ENCODE assay signal across 25 cellular contexts in the genomic region with DNA sequence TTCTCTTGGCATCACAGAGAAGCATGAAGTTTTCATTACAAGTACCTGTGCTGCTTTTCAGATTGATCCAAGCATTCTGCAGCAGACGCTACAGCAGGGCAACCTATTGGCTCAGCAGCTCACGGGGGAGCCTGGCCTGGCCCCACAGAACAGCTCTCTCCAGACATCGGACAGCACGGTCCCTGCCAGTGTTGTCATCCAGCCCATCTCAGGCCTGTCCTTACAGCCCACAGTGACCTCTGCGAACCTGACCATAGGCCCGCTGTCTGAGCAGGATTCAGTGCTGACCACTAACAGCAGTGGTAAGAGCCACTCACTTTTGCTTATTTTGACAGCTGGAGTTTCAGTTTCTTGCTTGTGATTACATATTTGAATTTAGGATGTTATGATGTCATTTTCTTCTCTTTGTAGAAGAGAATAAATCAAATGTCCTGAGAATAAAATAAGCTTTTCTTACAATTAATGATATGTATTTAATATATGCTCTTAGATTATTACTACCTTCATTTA.
"Had no signal": no experiment of that assay in that cellular context is flagged by ENCODE, and none has a peak within 500 bp of the region (broad histone marks: within the 10 kb centered on the region; RNA-seq: fewer than 3 reads in every experiment).

No MANE protein-coding gene starts in this region.

- ATAC-seq: activated CD4-positive, alpha-beta T cell treated with anti-CD3 and anti-CD28 coated beads for 36 hours; activated CD8-positive, alpha-beta memory T cell treated with anti-CD3 and anti-CD28 coated beads, Interleukin-2, amount 10 ng/mL, durations not matched to agents 7 days and 5 days; activated CD8-positive, alpha-beta T cell treated with anti-CD3 and anti-CD28 coated beads, Interleukin-2, amount 10 ng/mL, durations not matched to agents 7 days and 5 days; activated naive CD4-positive, alpha-beta T cell treated with anti-CD3 and anti-CD28 coated beads, Interleukin-2, amount 50 U/mL, for 72 hours; left cardiac atrium; left ventricle myocardium superior; stimulated activated effector memory CD8-positive, alpha-beta T cell treated with anti-CD3 and anti-CD28 coated beads, Interleukin-12 subunit alpha, Interleukin-12 subunit beta, amount 100 ng/mL, for 72 hours had no signal

- H3K27me3 ChIP-seq: neutrophil, ovary, sigmoid colon, stomach, thyroid gland, upper lobe of left lung had no signal

- DNase-seq: activated CD4-positive, alpha-beta T cell treated with anti-CD3 and anti-CD28 coated beads for 36 hours; activated CD4-positive, CD25-positive, alpha-beta regulatory T cell; activated CD8-positive, alpha-beta memory T cell treated with anti-CD3 and anti-CD28 coated beads, Interleukin-2, amount 10 ng/mL, durations not matched to agents 7 days and 5 days; activated CD8-positive, alpha-beta T cell treated with anti-CD3 and anti-CD28 coated beads, Interleukin-2, amount 10 ng/mL, durations not matched to agents 7 days and 5 days; activated T-cell treated with anti-CD3 and anti-CD28 coated beads, Interleukin-2, amount 50 U/mL, for 48 hours; cerebellar nuclear complex; cortex of kidney; foreskin fibroblast; head of caudate nucleus; hippocampal formation; left cardiac atrium; left ventricle myocardium superior; naive B cell; nephron progenitor cell; ovary; retina; sigmoid colon; small intestine; stimulated activated CD4-positive, alpha-beta T cell treated with anti-CD3 and anti-CD28 coated beads, Interleukin-4, amount 100 ng/mL, for 24 hours; stomach; thyroid gland; upper lobe of left lung had no signal

- H3K27ac ChIP-seq: neutrophil, ovary, sigmoid colon, stomach, thyroid gland, upper lobe of left lung had no signal

- H3K9me3 ChIP-seq: neutrophil, ovary, sigmoid colon, stomach, thyroid gland, upper lobe of left lung had no signal

- H3K4me3 ChIP-seq: ovary, sigmoid colon, stomach, thyroid gland, upper lobe of left lung had no signal

- H3K4me1 ChIP-seq: thyroid gland, upper lobe of left lung had no signal

- H3K36me3 ChIP-seq: ovary had no signal
